Comparison of ENCODE assay signal across 27 cellular contexts in genomic region chr3:184596233-184596632, GRCh38. TPM values are rescaled to one million over a fixed set of nuclear protein-coding genes. Genes with fewer than 3 reads are reported as not detected.
"Had no signal": no experiment of that assay in that cellular context is flagged by ENCODE, and none has a peak within 500 bp of the region (broad histone marks: within the 10 kb centered on the region; RNA-seq: fewer than 3 reads in every experiment).

No MANE protein-coding gene starts in this region.

- H3K9me3 ChIP-seq: colonic mucosa, gastrocnemius medialis, heart left ventricle, lower lobe of right lung, right lobe of liver, suprapubic skin, transverse colon, upper lobe of right lung, uterus had no signal

- H3K9me3 Mint-ChIP-seq: dendritic cell treated with granulocyte-macrophage colony-stimulating factor and Interleukin-4, amounts not matched to agents 40 ng/mL and 50 ng/mL, for 4 days; endodermal cell; naive thymus-derived CD8-positive, alpha-beta T cell; stimulated activated naive CD8-positive, alpha-beta T cell treated with anti-CD3 and anti-CD28 coated beads, Interleukin-15, amount 100 ng/mL, for 72 hours had no signal

- H2AFZ ChIP-seq: hepatocyte, parathyroid adenoma had no signal

- ATAC-seq: esophagus mucosa; gastrocnemius medialis; heart left ventricle; left cardiac atrium; left ventricle myocardium superior; lower lobe of right lung; naive thymus-derived CD8-positive, alpha-beta T cell; right lobe of liver; stimulated activated naive CD8-positive, alpha-beta T cell treated with anti-CD3 and anti-CD28 coated beads, Interleukin-15, amount 100 ng/mL, for 72 hours; upper lobe of right lung had no signal

- H3K36me3 Mint-ChIP-seq: naive thymus-derived CD8-positive, alpha-beta T cell had no signal

- H3K27me3 ChIP-seq: colonic mucosa, gastrocnemius medialis, heart left ventricle, suprapubic skin, transverse colon, uterus had no signal

- H3K4me1 ChIP-seq: colonic mucosa, parathyroid adenoma, right lobe of liver, upper lobe of right lung had no signal

- H3K27ac ChIP-seq: colonic mucosa, epithelial cell of prostate, gastrocnemius medialis, heart left ventricle, hepatocyte, lower lobe of right lung, parathyroid adenoma, right lobe of liver, transverse colon, upper lobe of right lung had no signal

- DNase-seq: colonic mucosa; effector CD8-positive, alpha-beta T cell; endodermal cell; foreskin fibroblast; gastrocnemius medialis; left ventricle myocardium superior; midbrain; naive thymus-derived CD8-positive, alpha-beta T cell; right lobe of liver; small intestine; stimulated activated CD4-positive, alpha-beta T cell treated with anti-CD3 and anti-CD28 coated beads, Interleukin-15, amount 100 ng/mL, for 24 hours; stimulated activated CD4-positive, alpha-beta T cell treated with anti-CD3 and anti-CD28 coated beads, Interleukin-2, amount 100 ng/mL, for 48 hours; stimulated activated naive CD4-positive, alpha-beta T cell; stimulated activated naive CD8-positive, alpha-beta T cell treated with anti-CD3 and anti-CD28 coated beads, Interleukin-15, amount 100 ng/mL, for 72 hours; transverse colon; uterus had no signal

- H3K36me3 ChIP-seq: colonic mucosa, gastrocnemius medialis, heart left ventricle, lower lobe of right lung, right lobe of liver, suprapubic skin, transverse colon, upper lobe of right lung, uterus had no signal

- H3K9ac ChIP-seq: parathyroid adenoma had no signal

- H3K27ac Mint-ChIP-seq: dendritic cell treated with granulocyte-macrophage colony-stimulating factor and Interleukin-4, amounts not matched to agents 40 ng/mL and 50 ng/mL, for 4 days; endodermal cell; progenitor cell of endocrine pancreas had no signal

- H3K4me2 ChIP-seq: hepatocyte had no signal

- H3K4me3 ChIP-seq: colonic mucosa, gastrocnemius medialis, heart left ventricle, hepatocyte, lower lobe of right lung, right lobe of liver, suprapubic skin, transverse colon, upper lobe of right lung, uterus had no signal

- H3K4me3 Mint-ChIP-seq: dendritic cell treated with granulocyte-macrophage colony-stimulating factor and Interleukin-4, amounts not matched to agents 40 ng/mL and 50 ng/mL, for 4 days; endodermal cell; naive thymus-derived CD8-positive, alpha-beta T cell; stimulated activated naive CD8-positive, alpha-beta T cell treated with anti-CD3 and anti-CD28 coated beads, Interleukin-15, amount 100 ng/mL, for 72 hours had no signal

- H3K4me1 Mint-ChIP-seq: stimulated activated naive CD8-positive, alpha-beta T cell treated with anti-CD3 and anti-CD28 coated beads, Interleukin-15, amount 100 ng/mL, for 72 hours had no signal

RNA-seq across cellular contexts. Expression of gene EPHB3, which starts 34.6 kb away (rescaled TPM):
- total RNA-seq: naive thymus-derived CD8-positive, alpha-beta T cell had no signal
